8 cellular contexts compared by ENCODE assay signal in genomic region chr9:36258989-36259315, GRCh38. TPM values are rescaled to one million over a fixed set of nuclear protein-coding genes. Genes with fewer than 3 reads are reported as not detected.
DNase-seq lines count a peak whose midpoint lies in the region; ATAC-seq and TF ChIP-seq lines count a peak whose summit lies in the region.

No MANE protein-coding gene starts in this region.

- H3K27ac ChIP-seq in adipose tissue (ENCODE audit: low read depth, low read length) (peak overlapping the region; percentile 7), left lung (peak overlapping the region; percentile 94 to 98), thoracic aorta (peak overlapping the region; percentile 98 to 99)

- H3K4me1 Mint-ChIP-seq in activated CD4-positive, alpha-beta T cell treated with anti-CD3 and anti-CD28 coated beads, Interleukin-2, amount 10 ng/mL, durations not matched to agents 24 days and 14 days, result peaks cover 10% of the 10 kb centered on the region

- H3K27me3 Mint-ChIP-seq in activated CD4-positive, alpha-beta T cell treated with anti-CD3 and anti-CD28 coated beads, Interleukin-2, amount 10 ng/mL, durations not matched to agents 24 days and 14 days, result peaks cover 2% of the 10 kb centered on the region

- H3K36me3 Mint-ChIP-seq in activated CD4-positive, alpha-beta T cell treated with anti-CD3 and anti-CD28 coated beads, Interleukin-2, amount 10 ng/mL, durations not matched to agents 24 days and 14 days (ENCODE audit: low read depth), result peaks cover 3% of the 10 kb centered on the region

- H3K4me1 ChIP-seq in left lung (peaks cover 4 to 16% of the 10 kb centered on the region in 2 donors), thoracic aorta (ENCODE audit: control insufficient read depth in 1 of 2, low read depth in 2 of 2) (peaks cover 0 to 9% of the 10 kb centered on the region in 2 donors)

- H3K27me3 ChIP-seq in left lung (no peaks in the 10 kb centered on the region), thoracic aorta (replicated peaks; ENCODE audit: insufficient read depth) (no peaks in the 10 kb centered on the region)

- H3K4me3 ChIP-seq in left lung, result peak overlapping the region; percentile 74 to 95
- H3K4me3 ChIP-seq in thoracic aorta, result peak overlapping the region; percentile 100

- peak overlapping the region; percentile 93 for H3K4me3 Mint-ChIP-seq in activated CD4-positive, alpha-beta T cell treated with anti-CD3 and anti-CD28 coated beads, Interleukin-2, amount 10 ng/mL, durations not matched to agents 24 days and 14 days

- no peak for DNase-seq in activated CD4-positive, alpha-beta T cell treated with anti-CD3 and anti-CD28 coated beads, Interleukin-2, amount 10 ng/mL, durations not matched to agents 24 days and 14 days
- no peak for DNase-seq in activated CD4-positive, alpha-beta T cell treated with anti-CD3 and anti-CD28 coated beads, Interleukin-2, amount 50 U/mL, for 4 hours
- DNase-seq in left lung, result no peak
- DNase-seq in thoracic aorta (ENCODE audit: low spot score), result no peak
- no peak for DNase-seq in LoVo (ENCODE audit: low spot score)
- DNase-seq in NCI-H524 treated with DMSO at 0.1 percent for 48 hours (lab: John Stamatoyannopoulos, UW), result no peak

- H3K27ac Mint-ChIP-seq in activated CD4-positive, alpha-beta T cell treated with anti-CD3 and anti-CD28 coated beads, Interleukin-2, amount 10 ng/mL, durations not matched to agents 24 days and 14 days, result peak overlapping the region; percentile 94

- WGBS in adipose tissue, 3 donors, result 46 to 53% (median 48%) methylated on average over 7 of the region's 7 CpGs

- no peaks in the 10 kb centered on the region for H3K9me3 Mint-ChIP-seq in activated CD4-positive, alpha-beta T cell treated with anti-CD3 and anti-CD28 coated beads, Interleukin-2, amount 10 ng/mL, durations not matched to agents 24 days and 14 days

- ATAC-seq in left lung (no peak), thoracic aorta (ENCODE audit: insufficient number of reproducible peaks, low FRiP score, low read depth) (no peak), GM21717 (IDR thresholded peaks at IDR 0.05; ENCODE audit: unreplicated experiment) (no peak)

- intact Hi-C loops in activated CD4-positive, alpha-beta T cell treated with anti-CD3 and anti-CD28 coated beads, Interleukin-2, amount 10 ng/mL, durations not matched to agents 24 days and 14 days (cut with micrococcal nuclease), result loop anchor here (1.0 to 5.0 kb wide), 6 partner anchors 69 to 1033 kb away; partner anchors contain the start of genes CLTA, GLIPR2, MELK and RNF38
- intact Hi-C loops in left lung (cut with DNase I), result no loop called here

- no peak for TF ChIP-seq CTCF in left lung (IDR thresholded peaks at IDR 0.05)
- no peak for TF ChIP-seq CTCF in thoracic aorta (IDR thresholded peaks at IDR 0.05)

- H3K9me3 ChIP-seq in left lung (no peaks in the 10 kb centered on the region), thoracic aorta (no peaks in the 10 kb centered on the region)

- no peaks in the 10 kb centered on the region for H3K36me3 ChIP-seq in left lung
- H3K36me3 ChIP-seq in thoracic aorta, result no peaks in the 10 kb centered on the region

RNA-seq across cellular contexts. Expression of gene GNE, which starts 0.7 kb away (rescaled TPM):
- total RNA-seq in activated CD4-positive, alpha-beta T cell treated with anti-CD3 and anti-CD28 coated beads, Interleukin-2, amount 10 ng/mL, durations not matched to agents 24 days and 14 days, result 22.2 and 23.3 TPM in 2 replicates
- 10 to 100 TPM in 2 of 3 donors, 1 to 10 TPM in 1; 4.8 to 15.7 (median 12.9) TPM for polyA plus RNA-seq in adipose tissue
- 10 to 100 TPM; 15.7 to 17.3 TPM for total RNA-seq in left lung
- 10 to 100 TPM; 23.3 to 26.1 TPM for total RNA-seq in thoracic aorta

Comparison
In these comparisons a context has a peak if more than half of its experiments do, and no peak if none do; other contexts are left out.
1. H3K27ac ChIP-seq: peak in every context shown above with its lines; median percentile 98 in thoracic aorta; 96 in left lung; 7 in adipose tissue.